ENCODE assay signal across 1 cellular context in the genomic region with DNA sequence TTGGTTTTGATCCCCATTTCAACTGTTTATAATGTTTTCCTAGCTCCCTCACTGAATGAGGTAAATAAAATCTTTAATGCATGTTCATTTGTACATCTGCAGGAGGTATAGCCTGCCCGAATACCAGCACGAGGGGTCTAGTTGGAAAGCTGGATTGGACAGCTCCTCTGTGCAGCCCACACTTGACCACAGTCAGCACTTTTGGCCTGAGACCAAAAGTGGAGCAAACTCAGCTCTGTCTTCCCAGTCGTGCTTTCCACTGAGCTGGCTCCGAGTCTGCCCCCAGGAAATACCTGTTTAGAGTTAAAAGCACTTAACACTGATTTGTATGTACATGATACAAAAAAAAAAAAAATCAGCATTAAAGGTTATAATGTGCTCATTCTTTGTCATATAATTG.
TF ChIP-seq lines count a peak whose summit lies in the region.

No MANE protein-coding gene starts in this region.

TF ChIP-seq in SK-N-SH, 30 proteins besides CTCF, POLR2A, EP300 and RAD21 (continued from another document):
- TF ChIP-seq, protein P1, sequence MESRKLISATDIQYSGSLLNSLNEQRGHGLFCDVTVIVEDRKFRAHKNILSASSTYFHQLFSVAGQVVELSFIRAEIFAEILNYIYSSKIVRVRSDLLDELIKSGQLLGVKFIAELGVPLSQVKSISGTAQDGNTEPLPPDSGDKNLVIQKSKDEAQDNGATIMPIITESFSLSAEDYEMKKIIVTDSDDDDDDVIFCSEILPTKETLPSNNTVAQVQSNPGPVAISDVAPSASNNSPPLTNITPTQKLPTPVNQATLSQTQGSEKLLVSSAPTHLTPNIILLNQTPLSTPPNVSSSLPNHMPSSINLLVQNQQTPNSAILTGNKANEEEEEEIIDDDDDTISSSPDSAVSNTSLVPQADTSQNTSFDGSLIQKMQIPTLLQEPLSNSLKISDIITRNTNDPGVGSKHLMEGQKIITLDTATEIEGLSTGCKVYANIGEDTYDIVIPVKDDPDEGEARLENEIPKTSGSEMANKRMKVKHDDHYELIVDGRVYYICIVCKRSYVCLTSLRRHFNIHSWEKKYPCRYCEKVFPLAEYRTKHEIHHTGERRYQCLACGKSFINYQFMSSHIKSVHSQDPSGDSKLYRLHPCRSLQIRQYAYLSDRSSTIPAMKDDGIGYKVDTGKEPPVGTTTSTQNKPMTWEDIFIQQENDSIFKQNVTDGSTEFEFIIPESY (IDR thresholded peaks at IDR 0.05; ENCODE audit: borderline replicate concordance, low read depth) = no peak
- no peak for TF ChIP-seq TAF1 (IDR thresholded peaks at IDR 0.05; ENCODE audit: borderline replicate concordance, low read depth, low read length)
- TF ChIP-seq NFIC (IDR thresholded peaks at IDR 0.05; ENCODE audit: borderline replicate concordance) = no peak
- no peak for TF ChIP-seq RCOR1 (IDR thresholded peaks at IDR 0.05; ENCODE audit: low read length)
- TF ChIP-seq, protein P2, sequence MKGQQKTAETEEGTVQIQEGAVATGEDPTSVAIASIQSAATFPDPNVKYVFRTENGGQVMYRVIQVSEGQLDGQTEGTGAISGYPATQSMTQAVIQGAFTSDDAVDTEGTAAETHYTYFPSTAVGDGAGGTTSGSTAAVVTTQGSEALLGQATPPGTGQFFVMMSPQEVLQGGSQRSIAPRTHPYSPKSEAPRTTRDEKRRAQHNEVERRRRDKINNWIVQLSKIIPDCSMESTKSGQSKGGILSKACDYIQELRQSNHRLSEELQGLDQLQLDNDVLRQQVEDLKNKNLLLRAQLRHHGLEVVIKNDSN (IDR thresholded peaks at IDR 0.05; ENCODE audit: borderline replicate concordance, low read depth) = no peak
- TF ChIP-seq YY1 (IDR thresholded peaks at IDR 0.05; ENCODE audit: low read depth) = no peak
- no peak for TF ChIP-seq RXRA (IDR thresholded peaks at IDR 0.05; ENCODE audit: borderline replicate concordance, low read depth)
- no peak for TF ChIP-seq TEAD4 (IDR thresholded peaks at IDR 0.05; ENCODE audit: borderline replicate concordance, insufficient read depth)
- no peak for TF ChIP-seq GATA2 (CRISPR knock-in tag; IDR thresholded peaks at IDR 0.05)
- no peak for TF ChIP-seq SIN3A (IDR thresholded peaks at IDR 0.05; ENCODE audit: borderline replicate concordance, low read depth, low read length)
